ENCODE assay signal across 1 cellular context in the genomic region with DNA sequence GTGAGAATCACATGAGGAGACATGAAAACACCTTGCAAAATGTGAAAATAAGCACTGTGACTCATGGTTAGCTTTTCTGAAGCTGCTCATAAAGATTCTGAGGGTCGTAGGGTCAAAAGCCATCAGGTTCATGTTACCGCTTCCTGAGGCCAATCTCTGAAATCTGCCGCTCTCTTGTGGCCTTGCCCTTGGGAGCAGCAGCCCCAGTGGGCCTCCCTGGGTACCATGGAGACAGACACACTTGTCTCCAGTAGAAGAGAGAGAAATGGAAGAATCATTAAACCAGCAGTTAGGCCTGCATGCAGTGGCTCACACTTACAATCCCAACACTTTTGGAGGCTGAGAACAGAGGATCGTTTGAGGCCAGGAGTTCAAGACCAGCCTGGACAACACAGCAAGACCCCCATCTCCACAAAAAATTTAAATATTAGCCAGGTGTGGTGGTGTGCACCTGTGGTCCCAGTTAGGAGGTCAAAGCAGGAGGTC.
TF ChIP-seq lines count a peak whose summit lies in the region.

No MANE protein-coding gene starts in this region.

TF ChIP-seq in H1, 55 proteins besides CTCF, POLR2A, EP300 and RAD21:
- TF ChIP-seq ATF3 (IDR thresholded peaks at IDR 0.05; ENCODE audit: insufficient read depth, low read depth, low read length) (no peak), TEAD4 (IDR thresholded peaks at IDR 0.05; ENCODE audit: low read depth, low read length) (no peak), YY1 (IDR thresholded peaks at IDR 0.05; ENCODE audit: low read depth, low read length) (no peak), JUND (IDR thresholded peaks at IDR 0.05; ENCODE audit: low read length) (no peak), SUZ12 (IDR thresholded peaks at IDR 0.05; ENCODE audit: low read length) (no peak), CREB1 (IDR thresholded peaks at IDR 0.05) (no peak), EGR1 (IDR thresholded peaks at IDR 0.05; ENCODE audit: borderline replicate concordance, low read depth, low read length) (no peak), CEBPB (IDR thresholded peaks at IDR 0.05; ENCODE audit: low read depth, low read length) (no peak), KDM5A (IDR thresholded peaks at IDR 0.05; ENCODE audit: low read length) (no peak), ASH2L (IDR thresholded peaks at IDR 0.05; ENCODE audit: low read length) (no peak), CTBP2 (IDR thresholded peaks at IDR 0.05; ENCODE audit: borderline replicate concordance, insufficient read depth, insufficient read length, low read length) (no peak), RBBP5 (IDR thresholded peaks at IDR 0.05; ENCODE audit: borderline replicate concordance, low read depth, low read length) (no peak), SIX5 (IDR thresholded peaks at IDR 0.05; ENCODE audit: low read depth, low read length) (no peak)
